9 cellular contexts compared by ENCODE assay signal in the genomic region with DNA sequence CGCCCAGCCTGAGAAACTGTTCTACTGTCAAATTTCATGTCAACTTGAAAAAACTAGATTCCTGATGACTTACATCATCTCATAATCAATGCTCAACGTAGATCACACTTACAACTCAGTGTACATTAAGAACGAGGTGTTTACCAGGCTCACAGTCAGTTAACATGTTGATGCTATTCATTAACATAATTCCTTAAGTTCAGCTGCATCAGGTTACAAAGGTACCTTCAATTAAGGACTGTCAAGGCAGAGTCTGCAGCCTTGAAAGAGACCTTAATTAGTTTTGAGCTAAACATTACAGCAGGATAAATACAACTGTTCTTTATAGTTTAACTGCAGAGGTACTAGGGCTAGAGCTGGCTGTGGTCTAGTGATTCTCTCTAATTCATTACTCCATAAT. TPM values are rescaled to one million over a fixed set of nuclear protein-coding genes. Genes with fewer than 3 reads are reported as not detected.
A peak's percentile ranks its signal among the peaks of the same experiment; 100 is the strongest.
DNase-seq lines count a peak whose midpoint lies in the region; ATAC-seq and TF ChIP-seq lines count a peak whose summit lies in the region.
"Had no signal": no experiment of that assay in that cellular context is flagged by ENCODE, and none has a peak within 500 bp of the region (broad histone marks: within the 10 kb centered on the region; RNA-seq: fewer than 3 reads in every experiment).

No MANE protein-coding gene starts in this region.

- H3K27ac ChIP-seq in ACC112 (ENCODE audit: low read depth, low read length): no peak overlapping the region
- H3K27ac ChIP-seq in HL-60 (replicated peaks): no peak overlapping the region

- H3K36me3 ChIP-seq in ACC112 (ENCODE audit: insufficient read depth, low read length): peaks cover 33% of the 10 kb centered on the region
- no peaks in the 10 kb centered on the region for H3K36me3 ChIP-seq in mucosa of stomach (ENCODE audit: control insufficient read depth, insufficient read depth, low read length)

- peaks cover 46% of the 10 kb centered on the region for H3K36me3 Mint-ChIP-seq in brain

- TF ChIP-seq CTCF in HL-60 (IDR thresholded peaks at IDR 0.05; ENCODE audit: insufficient read depth, low read length) (no peak), brain (conservative IDR thresholded peaks at IDR 0.05) (no peak), GM20000 (IDR thresholded peaks at IDR 0.05; ENCODE audit: extremely low read depth, missing control alignments) (no peak)

- H3K4me1 Mint-ChIP-seq in brain: peaks cover 74% of the 10 kb centered on the region

- H2AFZ ChIP-seq in ACC112 (ENCODE audit: low read length, unreplicated experiment): no peak overlapping the region

- H3K9me3 Mint-ChIP-seq in brain: no peaks in the 10 kb centered on the region

- H3K27ac Mint-ChIP-seq in brain: peak overlapping the region; percentile 49 to 99 (median 97)

- no peaks in the 10 kb centered on the region for H3K9me3 ChIP-seq in mucosa of stomach (ENCODE audit: control insufficient read depth, low read length)

- peak overlapping the region; percentile 89 to 98 (median 94) for H3K4me3 Mint-ChIP-seq in brain

- H3K4me1 ChIP-seq in ACC112 (ENCODE audit: control insufficient read depth, insufficient read depth, low read length, unreplicated experiment) (peaks cover 19% of the 10 kb centered on the region), mucosa of stomach (ENCODE audit: control insufficient read depth, insufficient read depth, low read length) (peaks cover 27% of the 10 kb centered on the region)

- peak overlapping the region; percentile 5 for H3K9ac ChIP-seq in mucosa of stomach (ENCODE audit: low read length)

- peak overlapping the region; percentile 99 for H3K4me3 ChIP-seq in ACC112 (ENCODE audit: low read depth, low read length)
- H3K4me3 ChIP-seq in HL-60 (replicated peaks; ENCODE audit: insufficient read depth, low read length): peak overlapping the region; percentile 89
- H3K4me3 ChIP-seq in mucosa of stomach (ENCODE audit: low read length): no peak overlapping the region

- H3K27me3 Mint-ChIP-seq in brain: peaks cover 15% of the 10 kb centered on the region

- no peak for ATAC-seq in GM21576 (IDR thresholded peaks at IDR 0.05; ENCODE audit: unreplicated experiment)
- ATAC-seq: left lobe of liver had no signal

- H3K79me2 ChIP-seq in ACC112 (ENCODE audit: control insufficient read depth, insufficient read depth, low read length, unreplicated experiment): peaks cover 63% of the 10 kb centered on the region

- DNase-seq in HL-60 (ENCODE audit: low read depth in 1 of 2, low spot score in 1 of 2): no peak
- DNase-seq in GM20000 (ENCODE audit: low spot score): no peak
- DNase-seq in T1000 (lab: John Stamatoyannopoulos, UW): no peak
- no peak for DNase-seq in HuH-7 (ENCODE audit: low spot score)

- H3K27me3 ChIP-seq in ACC112 (ENCODE audit: insufficient read depth, low read length) (no peaks in the 10 kb centered on the region), HL-60 (ENCODE audit: insufficient read depth, poor library complexity, severe bottlenecking) (no peaks in the 10 kb centered on the region), mucosa of stomach (ENCODE audit: control insufficient read depth, insufficient read depth, low read length) (no peaks in the 10 kb centered on the region)

RNA-seq across cellular contexts. Expression of gene GNA13, which starts 1.9 kb away (rescaled TPM):
- polyA plus RNA-seq in brain (ENCODE audit: insufficient read depth, low read depth, low replicate concordance): 24.1 TPM
